In genomic region chr12:96431067-96431466, GRCh38 we compare ENCODE assay signal across 13 cellular contexts.
"Had no signal": no experiment of that assay in that cellular context is flagged by ENCODE, and none has a peak within 500 bp of the region (broad histone marks: within the 10 kb centered on the region; RNA-seq: fewer than 3 reads in every experiment).

No MANE protein-coding gene starts in this region.

- H3K4me1 ChIP-seq: lower lobe of right lung, pancreas had no signal

- H3K36me3 ChIP-seq: lower lobe of right lung, pancreas had no signal

- H3K27me3 ChIP-seq: pancreas had no signal

- H3K4me3 Mint-ChIP-seq: neural crest cell, T-cell had no signal

- H3K27ac Mint-ChIP-seq: T-cell had no signal

- H3K27me3 Mint-ChIP-seq: T-cell had no signal

- H3K36me3 Mint-ChIP-seq: T-cell had no signal

- H3K4me3 ChIP-seq: lower lobe of right lung, pancreas had no signal

- H3K9me3 Mint-ChIP-seq: neural crest cell had no signal

- FAIRE-seq: pancreas, urothelium cell line had no signal

- H3K9me3 ChIP-seq: lower lobe of right lung, pancreas had no signal

- DNase-seq: activated CD4-positive, alpha-beta T cell treated with anti-CD3 and anti-CD28 coated beads for 1 hour; activated CD4-positive, alpha-beta T cell treated with anti-CD3 and anti-CD28 coated beads, Interleukin-2, amount 50 U/mL, for 4 hours; activated naive CD4-positive, alpha-beta T cell treated with anti-CD3 and anti-CD28 coated beads, Interleukin-2, amount 50 U/mL, for 16 hours; hypothalamus; lower lobe of right lung; pancreas; stimulated activated CD4-positive, alpha-beta T cell treated with anti-CD3 and anti-CD28 coated beads, Interleukin-2, amount 100 ng/mL, for 24 hours; T-cell; T-helper 9 cell had no signal

- H3K27ac ChIP-seq: lower lobe of right lung, pancreas, VCaP had no signal

- ATAC-seq: esophagus mucosa, lower lobe of right lung, pancreas, T-cell had no signal
